Comparison of ENCODE assay signal across 1 cellular context in the genomic region with DNA sequence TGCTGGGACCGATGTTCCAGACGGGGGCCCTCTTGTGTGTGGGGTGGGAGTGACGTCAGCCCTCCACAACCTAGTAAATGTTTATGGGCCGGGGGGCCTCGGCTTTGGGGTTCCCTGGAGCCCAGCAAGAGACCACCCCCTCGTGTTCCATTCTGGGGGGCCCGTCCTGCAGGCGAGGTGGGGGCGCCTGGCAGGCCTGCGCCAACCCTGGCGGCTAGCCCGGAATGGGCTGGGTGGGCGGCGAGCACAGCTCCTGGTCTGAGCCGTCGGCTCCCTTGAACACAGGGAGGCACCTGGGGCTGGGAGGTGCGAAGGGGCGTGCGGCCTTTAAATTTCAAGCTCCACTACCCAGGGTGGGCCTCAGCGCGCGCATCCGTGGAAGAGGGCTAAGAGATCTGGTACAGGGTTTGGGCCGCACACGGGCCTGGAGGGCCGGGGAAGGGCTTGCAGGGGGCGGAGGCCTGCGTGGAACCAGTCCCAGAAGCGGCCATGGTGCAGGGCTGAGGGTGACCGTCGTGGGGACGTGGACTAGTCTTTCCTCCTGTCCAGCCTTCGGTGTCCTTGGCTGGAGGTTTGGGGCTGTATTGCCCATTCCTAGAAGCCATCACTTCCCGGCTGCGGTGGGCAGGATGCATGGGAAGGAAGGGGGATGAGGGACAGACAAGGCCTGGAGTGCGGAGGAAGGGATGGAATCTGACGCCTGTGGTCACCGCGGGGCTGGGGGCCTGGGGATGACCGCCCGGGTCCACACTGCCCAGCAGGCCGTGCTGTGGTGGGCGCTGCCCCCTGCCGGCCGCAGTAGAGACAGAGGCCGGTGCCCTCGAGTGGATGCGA.
TF ChIP-seq lines count a peak whose summit lies in the region.

No MANE protein-coding gene starts in this region.

TF ChIP-seq in endothelial cell of umbilical vein, 7 proteins besides CTCF, POLR2A, EP300 and RAD21:
- TF ChIP-seq MYC (IDR thresholded peaks at IDR 0.05; ENCODE audit: low read depth, low read length) (no peak), FOS (IDR thresholded peaks at IDR 0.05; ENCODE audit: borderline replicate concordance, insufficient read depth, low read length) (no peak), EZH2 (IDR thresholded peaks at IDR 0.05; ENCODE audit: borderline replicate concordance, low read depth, low read length, severe bottlenecking) (no peak), JUN (IDR thresholded peaks at IDR 0.05; ENCODE audit: borderline replicate concordance, insufficient read depth, insufficient read length, low read depth) (no peak), GATA2 (IDR thresholded peaks at IDR 0.05; ENCODE audit: insufficient read depth, insufficient read length, low read depth, low read length) (no peak), POLR2AphosphoS5 (IDR thresholded peaks at IDR 0.05; ENCODE audit: insufficient read depth, low read depth, low read length) (peak; percentile 43)
